8 cellular contexts compared by ENCODE assay signal in genomic region chr13:45310341-45311138, GRCh38. TPM values are rescaled to one million over a fixed set of nuclear protein-coding genes. Genes with fewer than 3 reads are reported as not detected.
DNase-seq lines count a peak whose midpoint lies in the region; ATAC-seq and TF ChIP-seq lines count a peak whose summit lies in the region.

No MANE protein-coding gene starts in this region.

- H3K36me3 ChIP-seq in BE2C (no peaks in the 10 kb centered on the region), adipocyte (ENCODE audit: control insufficient read depth, insufficient read depth, low read length, severe bottlenecking) (no peaks in the 10 kb centered on the region)

- peak overlapping the region; percentile 81 for H3K4me3 Mint-ChIP-seq in mesothelial cell of epicardium

- H3K4me1 Mint-ChIP-seq in mesothelial cell of epicardium, result peaks cover 15% of the 10 kb centered on the region

- TF ChIP-seq CTCF in BE2C (IDR thresholded peaks at IDR 0.05; ENCODE audit: low read depth, low read length) (no peak), HFF-Myc (IDR thresholded peaks at IDR 0.05; ENCODE audit: low read depth, low read length, missing control alignments) (no peak), mesothelial cell of epicardium (IDR thresholded peaks at IDR 0.05; ENCODE audit: unreplicated experiment) (no peak)

- DNase-seq in BE2C (no peak), HFF-Myc (ENCODE audit: extremely low read depth, low read depth) (no peak), adipocyte (ENCODE audit: low read depth) (no peak), mesothelial cell of epicardium (ENCODE audit: low spot score in 2 of 2, unreplicated experiment in 2 of 2) (no peak), SHP77 (lab: John Stamatoyannopoulos, UW) (no peak), NCI-H526 (lab: John Stamatoyannopoulos, UW) (no peak), activated gamma-delta T cell (lab: John Stamatoyannopoulos, UW) (no peak)

- no peaks in the 10 kb centered on the region for H3K9me3 Mint-ChIP-seq in mesothelial cell of epicardium

- H3K4me1 ChIP-seq in BE2C (peaks cover 4% of the 10 kb centered on the region; the same call in 1 of the 2 replicates), adipocyte (ENCODE audit: control insufficient read depth, insufficient read depth, low read length) (peaks cover 6% of the 10 kb centered on the region)

- H3K9me3 ChIP-seq in BE2C, result no peaks in the 10 kb centered on the region
- no peaks in the 10 kb centered on the region for H3K9me3 ChIP-seq in adipocyte (ENCODE audit: control insufficient read depth, low read length)

- H3K9ac ChIP-seq in adipocyte (ENCODE audit: low read length), result no peak overlapping the region

- ATAC-seq in HG02885 (IDR thresholded peaks at IDR 0.05; ENCODE audit: poor library complexity, unreplicated experiment), result no peak

- peaks cover 4% of the 10 kb centered on the region for H3K27me3 Mint-ChIP-seq in mesothelial cell of epicardium (ENCODE audit: low read depth)

- no peaks in the 10 kb centered on the region for H3K36me3 Mint-ChIP-seq in mesothelial cell of epicardium

- H3K27me3 ChIP-seq in BE2C (no peaks in the 10 kb centered on the region), adipocyte (replicated peaks; ENCODE audit: control insufficient read depth, insufficient read depth, low read length) (peaks cover 10% of the 10 kb centered on the region)

- no peak overlapping the region for H3K27ac Mint-ChIP-seq in mesothelial cell of epicardium

- H3K4me3 ChIP-seq in BE2C (ENCODE audit: low read depth, low read length), result peak overlapping the region; percentile 68
- H3K4me3 ChIP-seq in HFF-Myc (replicated peaks; ENCODE audit: low read depth, low read length), result peak overlapping the region; percentile 35
- H3K4me3 ChIP-seq in adipocyte (ENCODE audit: low read length), result peak overlapping the region; percentile 77

RNA-seq across cellular contexts. Expression of gene TPT1, which starts 30.4 kb away (rescaled TPM):
- polyA plus RNA-seq in BE2C (2012; ENCODE audit: insufficient read depth, insufficient read length, low read depth), result 1,369 TPM
- 2,772 to 2,964 TPM (median 2,883 TPM) in 3 replicates for total RNA-seq in mesothelial cell of epicardium
